In the genomic region with DNA sequence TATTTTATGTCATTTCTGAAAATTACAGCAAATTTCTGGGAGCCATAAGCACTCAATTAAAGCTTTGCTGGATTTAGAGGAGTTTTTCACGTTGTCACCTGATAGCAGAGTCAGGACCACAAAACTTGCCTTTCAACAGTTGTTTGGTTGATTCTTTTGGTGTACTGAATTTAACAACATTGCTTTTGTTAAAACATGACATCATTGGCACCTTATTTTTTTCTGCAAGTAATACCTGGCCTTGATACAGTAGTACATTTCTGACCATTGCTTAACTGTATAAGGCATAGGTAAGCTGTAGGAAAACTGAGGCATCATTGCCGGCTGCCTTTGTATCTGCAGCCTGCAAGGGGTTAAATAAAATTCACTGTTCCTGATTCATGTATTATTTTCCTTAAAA, we compare ENCODE assay signal across 27 cellular contexts. TPM values are rescaled to one million over a fixed set of nuclear protein-coding genes. Genes with fewer than 3 reads are reported as not detected.
"Had no signal": no experiment of that assay in that cellular context is flagged by ENCODE, and none has a peak within 500 bp of the region (broad histone marks: within the 10 kb centered on the region; RNA-seq: fewer than 3 reads in every experiment).

No MANE protein-coding gene starts in this region.

- H3K9me3 Mint-ChIP-seq: dendritic cell treated with granulocyte-macrophage colony-stimulating factor and Interleukin-4, amounts not matched to agents 40 ng/mL and 50 ng/mL, for 4 days; memory B cell; stimulated activated naive CD8-positive, alpha-beta T cell treated with anti-CD3 and anti-CD28 coated beads, Interleukin-15, amount 100 ng/mL, for 72 hours had no signal

- H3K79me2 ChIP-seq: hepatocyte had no signal

- H3K4me3 Mint-ChIP-seq: dendritic cell treated with granulocyte-macrophage colony-stimulating factor and Interleukin-4, amounts not matched to agents 40 ng/mL and 50 ng/mL, for 4 days; memory B cell; naive B cell had no signal

- H3K27me3 Mint-ChIP-seq: stimulated activated naive CD8-positive, alpha-beta T cell treated with anti-CD3 and anti-CD28 coated beads, Interleukin-15, amount 100 ng/mL, for 72 hours had no signal

- H3K4me3 ChIP-seq: colonic mucosa, esophagus muscularis mucosa, gastroesophageal sphincter, heart left ventricle, hepatocyte, lung, ovary, psoas muscle, skin epidermis, suprapubic skin, transverse colon, upper lobe of right lung, uterus had no signal

- DNase-seq: colonic mucosa; effector CD8-positive, alpha-beta T cell; foreskin keratinocyte; heart left ventricle; kidney; naive B cell; occipital lobe; ovary; psoas muscle; right cardiac atrium; stimulated activated CD4-positive, alpha-beta T cell treated with anti-CD3 and anti-CD28 coated beads, Interleukin-15, amount 100 ng/mL, for 24 hours; stimulated activated CD4-positive, alpha-beta T cell treated with anti-CD3 and anti-CD28 coated beads, Interleukin-2, amount 100 ng/mL, for 48 hours; stimulated activated naive CD4-positive, alpha-beta T cell; stimulated activated naive CD8-positive, alpha-beta T cell treated with anti-CD3 and anti-CD28 coated beads, Interleukin-15, amount 100 ng/mL, for 72 hours; transverse colon; upper lobe of right lung; uterus had no signal

- H3K36me3 ChIP-seq: colonic mucosa, esophagus muscularis mucosa, gastroesophageal sphincter, heart left ventricle, ovary, suprapubic skin, transverse colon, upper lobe of right lung, uterus had no signal

- H2AFZ ChIP-seq: hepatocyte had no signal

- H3K4me1 ChIP-seq: colonic mucosa, foreskin keratinocyte had no signal

- H3K4me2 ChIP-seq: hepatocyte had no signal

- H3K27ac Mint-ChIP-seq: dendritic cell treated with granulocyte-macrophage colony-stimulating factor and Interleukin-4, amounts not matched to agents 40 ng/mL and 50 ng/mL, for 4 days; memory B cell; naive B cell; stimulated activated naive CD8-positive, alpha-beta T cell treated with anti-CD3 and anti-CD28 coated beads, Interleukin-15, amount 100 ng/mL, for 72 hours had no signal

- H3K27me3 ChIP-seq: ovary had no signal

- ATAC-seq: foreskin keratinocyte; gastroesophageal sphincter; heart left ventricle; left lobe of liver; psoas muscle; right cardiac atrium; stimulated activated naive CD8-positive, alpha-beta T cell treated with anti-CD3 and anti-CD28 coated beads, Interleukin-15, amount 100 ng/mL, for 72 hours; upper lobe of right lung had no signal

- H3K9me3 ChIP-seq: colonic mucosa, esophagus muscularis mucosa, gastroesophageal sphincter, heart left ventricle, ovary, psoas muscle, suprapubic skin, transverse colon, upper lobe of right lung, uterus had no signal

- H3K27ac ChIP-seq: colonic mucosa, esophagus muscularis mucosa, foreskin keratinocyte, gastroesophageal sphincter, heart left ventricle, hepatocyte, ovary, psoas muscle, skin epidermis, suprapubic skin, transverse colon, upper lobe of right lung, uterus had no signal

RNA-seq across cellular contexts. Expression of a gene that starts 4.5 kb away (rescaled TPM):
- polyA plus RNA-seq: fibroblast of lung had no signal
